ENCODE assay signal across 9 cellular contexts in genomic region chr4:145012841-145013240, GRCh38.
DNase-seq lines count a peak whose midpoint lies in the region; TF ChIP-seq lines count a peak whose summit lies in the region.
"Had no signal": no experiment of that assay in that cellular context is flagged by ENCODE, and none has a peak within 500 bp of the region (broad histone marks: within the 10 kb centered on the region; RNA-seq: fewer than 3 reads in every experiment).

No MANE protein-coding gene starts in this region.

- no peak overlapping the region for H3K27ac ChIP-seq in suprapubic skin
- H3K27ac ChIP-seq in Karpas-422 (ENCODE audit: low read length), result no peak overlapping the region

- no peak for TF ChIP-seq EP300 in suprapubic skin (IDR thresholded peaks at IDR 0.05)

- no peaks in the 10 kb centered on the region for H4K20me1 ChIP-seq in Karpas-422 (ENCODE audit: insufficient read depth, low read depth, low read length)

- H3K36me3 ChIP-seq in kidney epithelial cell (ENCODE audit: control insufficient read depth, insufficient read depth, low read length) (no peaks in the 10 kb centered on the region), suprapubic skin (no peaks in the 10 kb centered on the region), Karpas-422 (ENCODE audit: insufficient read depth, low read length) (no peaks in the 10 kb centered on the region)

- DNase-seq in AG10803 (ENCODE audit: low read depth) (peak; percentile 43), HS-5 (ENCODE audit: low read depth) (peak; percentile 22), astrocyte of the hippocampus (ENCODE audit: low read depth, low spot score) (peak; percentile 65), kidney epithelial cell (ENCODE audit: low read depth) (peak; percentile 18), DMS 273 treated with DMSO at 0.1 percent for 48 hours (lab: John Stamatoyannopoulos, UW) (no peak), kidney glomerular epithelial cell (lab: John Stamatoyannopoulos, UW) (no peak), suprapubic skin (ENCODE audit: low spot score in 2 of 2) (no peak), Karpas-422 (no peak)
- DNase-seq: spleen had no signal

- H3K27me3 ChIP-seq in kidney epithelial cell (ENCODE audit: control insufficient read depth, insufficient read depth, low read length) (no peaks in the 10 kb centered on the region), suprapubic skin (no peaks in the 10 kb centered on the region), Karpas-422 (ENCODE audit: low read length) (no peaks in the 10 kb centered on the region)
- H3K27me3 ChIP-seq: spleen had no signal

- H3K4me2 ChIP-seq in Karpas-422 (ENCODE audit: low read depth, low read length, poor library complexity, severe bottlenecking), result no peak overlapping the region

- H3K9me3 ChIP-seq in suprapubic skin (no peaks in the 10 kb centered on the region), Karpas-422 (ENCODE audit: low read length) (no peaks in the 10 kb centered on the region)

- no peak for TF ChIP-seq POLR2A in suprapubic skin (IDR thresholded peaks at IDR 0.05)

- H3K9me2 ChIP-seq in Karpas-422 (replicated peaks; ENCODE audit: insufficient read depth, low read length), result no peaks in the 10 kb centered on the region

- no peak for TF ChIP-seq CTCF in AG10803 (conservative IDR thresholded peaks at IDR 0.05; ENCODE audit: low read length)
- TF ChIP-seq CTCF in kidney epithelial cell (IDR thresholded peaks at IDR 0.05; ENCODE audit: insufficient read depth, low read length, poor library complexity, severe bottlenecking), result no peak
- no peak for TF ChIP-seq CTCF in suprapubic skin (IDR thresholded peaks at IDR 0.05)

- H3K4me1 ChIP-seq in suprapubic skin (peaks cover 3% of the 10 kb centered on the region), Karpas-422 (ENCODE audit: low read length) (no peaks in the 10 kb centered on the region)

- H2AFZ ChIP-seq in Karpas-422 (ENCODE audit: low read length), result no peak overlapping the region

- no peak overlapping the region for H3K9ac ChIP-seq in Karpas-422 (ENCODE audit: low read length)

- H3K4me3 ChIP-seq in AG10803 (ENCODE audit: low read length) (no peak overlapping the region), kidney epithelial cell (ENCODE audit: low read depth, low read length) (no peak overlapping the region), suprapubic skin (no peak overlapping the region), Karpas-422 (ENCODE audit: low read length) (no peak overlapping the region)
- H3K4me3 ChIP-seq: spleen had no signal

- peaks cover 42% of the 10 kb centered on the region for H3K79me2 ChIP-seq in Karpas-422 (ENCODE audit: low read length)

Comparison
In these comparisons a context has a peak if more than half of its experiments do, and no peak if none do; other contexts are left out.
1. DNase-seq: peak in AG10803 (single experiment), HS-5 (single experiment), astrocyte of the hippocampus (single experiment) and kidney epithelial cell (single experiment); none in DMS 273 treated with DMSO at 0.1 percent for 48 hours (single experiment), kidney glomerular epithelial cell (single experiment), suprapubic skin (0 of 2) and Karpas-422 (single experiment).